In the genomic region with DNA sequence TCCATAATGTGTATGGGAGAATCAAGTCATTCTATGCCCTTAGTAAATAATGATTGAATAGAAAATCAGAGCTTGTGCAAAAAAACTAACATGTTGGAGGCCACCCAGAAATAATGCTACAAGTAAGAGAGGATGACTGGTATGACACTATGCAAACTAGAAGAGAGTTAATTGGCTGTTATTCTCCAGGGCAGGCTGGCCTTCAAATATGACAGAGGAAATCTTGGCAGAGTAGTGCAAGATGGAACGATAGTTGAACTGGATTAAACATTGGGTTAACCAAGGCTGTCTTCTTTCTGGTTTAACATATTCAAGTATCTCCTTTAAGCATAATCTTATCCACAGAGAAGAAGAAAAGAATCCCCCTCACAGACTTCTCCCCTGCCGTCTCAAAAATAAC, we compare ENCODE assay signal across 25 cellular contexts.
"Had no signal": no experiment of that assay in that cellular context is flagged by ENCODE, and none has a peak within 500 bp of the region (broad histone marks: within the 10 kb centered on the region; RNA-seq: fewer than 3 reads in every experiment).

No MANE protein-coding gene starts in this region.

- ATAC-seq: activated CD4-positive, alpha-beta T cell treated with anti-CD3 and anti-CD28 coated beads for 36 hours; activated CD8-positive, alpha-beta memory T cell treated with anti-CD3 and anti-CD28 coated beads, Interleukin-2, amount 10 ng/mL, durations not matched to agents 7 days and 5 days; activated CD8-positive, alpha-beta T cell treated with anti-CD3 and anti-CD28 coated beads, Interleukin-2, amount 10 ng/mL, durations not matched to agents 7 days and 5 days; activated naive CD8-positive, alpha-beta T cell treated with anti-CD3 and anti-CD28 coated beads, Interleukin-2, amount 50 U/mL, for 24 hours; heart left ventricle; left lung; lower lobe of right lung; mucosa of descending colon; sciatic nerve; stimulated activated naive B cell treated with anti-CD40 and anti-IgM and Interleukin-4, amounts not matched to agents 10 μg/mL and 1 μg/mL and 100 μg/mL, for 72 hours had no signal

- H3K9me3 ChIP-seq: left lung, lower lobe of right lung, mucosa of descending colon, stomach, tibial artery had no signal

- DNase-seq: activated CD4-positive, alpha-beta T cell treated with anti-CD3 and anti-CD28 coated beads for 36 hours; activated CD4-positive, CD25-positive, alpha-beta regulatory T cell; activated CD8-positive, alpha-beta memory T cell treated with anti-CD3 and anti-CD28 coated beads, Interleukin-2, amount 10 ng/mL, durations not matched to agents 7 days and 5 days; activated CD8-positive, alpha-beta T cell treated with anti-CD3 and anti-CD28 coated beads, Interleukin-2, amount 10 ng/mL, durations not matched to agents 7 days and 5 days; activated naive CD8-positive, alpha-beta T cell treated with anti-CD3 and anti-CD28 coated beads, Interleukin-2, amount 50 U/mL, for 24 hours; activated T-cell treated with anti-CD3 and anti-CD28 coated beads, Interleukin-2, amount 50 U/mL, for 48 hours; amygdala; effector CD8-positive, alpha-beta T cell; erythroblast; heart left ventricle; hypothalamus; kidney glomerular epithelial cell; left lung; lower lobe of right lung; mesendoderm; mucosa of descending colon; retina; stimulated activated CD4-positive, alpha-beta T cell treated with anti-CD3 and anti-CD28 coated beads, Interleukin-15, amount 100 ng/mL, for 24 hours; stimulated activated CD4-positive, alpha-beta T cell treated with anti-CD3 and anti-CD28 coated beads, Interleukin-2, amount 100 ng/mL, for 24 hours; stimulated activated naive B cell treated with anti-CD40 and anti-IgM and Interleukin-4, amounts not matched to agents 10 μg/mL and 1 μg/mL and 100 μg/mL, for 72 hours; stomach; T-helper 2 cell; tibial artery had no signal

- H3K27ac ChIP-seq: heart left ventricle, left lung, lower lobe of right lung, stomach, tibial artery had no signal

- H3K36me3 ChIP-seq: heart left ventricle, left lung, lower lobe of right lung, stomach, tibial artery had no signal

- H3K27me3 ChIP-seq: heart left ventricle, left lung, stomach, tibial artery had no signal

- H3K4me3 ChIP-seq: heart left ventricle, left lung, lower lobe of right lung, mucosa of descending colon, skin epidermis, stomach, tibial artery had no signal

- H3K4me1 ChIP-seq: heart left ventricle, left lung, lower lobe of right lung had no signal
